In the genomic region with DNA sequence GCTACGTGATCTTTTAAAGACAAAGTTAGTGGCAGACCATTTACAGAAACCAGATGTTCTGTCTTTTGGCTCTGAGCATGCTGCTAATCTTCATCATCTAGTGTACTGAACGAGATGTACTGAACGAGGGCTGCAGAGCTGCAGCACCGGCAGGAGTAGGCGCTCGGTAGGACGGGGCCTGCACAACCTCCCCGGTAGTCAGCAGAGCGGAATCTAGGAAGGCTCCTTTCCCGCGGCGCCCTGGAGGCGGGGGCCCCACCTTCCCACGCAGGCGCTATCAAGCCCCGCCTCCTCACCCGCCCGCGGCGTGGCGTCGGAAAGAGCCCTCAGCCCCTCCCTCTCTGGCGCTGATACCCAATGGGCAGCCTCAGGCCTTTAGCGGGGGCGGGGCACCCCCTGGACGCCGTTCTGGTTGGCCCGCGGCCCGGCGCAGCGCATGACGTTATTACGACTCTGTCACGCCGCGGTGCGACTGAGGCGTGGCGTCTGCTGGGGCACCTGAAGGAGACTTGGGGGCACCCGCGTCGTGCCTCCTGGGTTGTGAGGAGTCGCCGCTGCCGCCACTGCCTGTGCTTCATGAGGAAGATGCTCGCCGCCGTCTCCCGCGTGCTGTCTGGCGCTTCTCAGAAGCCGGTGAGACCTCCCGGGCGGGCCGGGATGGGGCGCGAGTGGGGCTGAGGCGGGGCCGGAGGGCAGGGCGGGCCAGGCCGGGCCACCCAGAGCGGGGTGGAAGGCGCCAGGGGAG, we compare ENCODE assay signal across 8 cellular contexts. TPM values are rescaled to one million over a fixed set of nuclear protein-coding genes. Genes with fewer than 3 reads are reported as not detected.
A peak's percentile ranks its signal among the peaks of the same experiment; 100 is the strongest.
DNase-seq lines count a peak whose midpoint lies in the region; ATAC-seq and TF ChIP-seq lines count a peak whose summit lies in the region.

A gene (plus strand): TSS at position 466 of the 745 bp plus-strand sequence. CDS start 111 bp downstream, at position 577.

- no peaks in the 10 kb centered on the region for H3K9me3 ChIP-seq in PC-3 (ENCODE audit: low read length)

- H3K4me3 ChIP-seq in PC-3 (ENCODE audit: low read length) (peak within 1 kb of the TSS; percentile 80), epithelial cell of esophagus (ENCODE audit: low read length) (peak within 1 kb of the TSS; percentile 69)

- DNase-seq in DMS114 treated with DMSO at 0.1 percent for 48 hours (lab: John Stamatoyannopoulos, UW; ENCODE audit: unreplicated experiment), result peak; percentile 75
- DNase-seq in PC-3, result peak; percentile 95
- peak; percentile 87 for DNase-seq in activated T-cell treated with anti-CD3 and anti-CD28 coated beads for 48 hours (ENCODE audit: low read depth)
- DNase-seq in epithelial cell of esophagus (ENCODE audit: low read depth), result peak; percentile 92
- DNase-seq in mucosa of gallbladder (ENCODE audit: low spot score), result peak; percentile 94
- peak; percentile 74 to 86 for DNase-seq in stimulated activated CD8-positive, alpha-beta memory T cell treated with anti-CD3 and anti-CD28 coated beads, Interleukin-4, amount 100 ng/mL, for 4 hours (ENCODE audit: low read depth in 2 of 2, low spot score in 1 of 2)

- intact Hi-C loops in PC-3 (cut with micrococcal nuclease), result no loop called here

- peaks cover 18% of the 10 kb centered on the region; the same call in 1 of the 2 replicates for H4K20me1 ChIP-seq in PC-3 (ENCODE audit: low read length)

- TF ChIP-seq EP300 in Ishikawa (IDR thresholded peaks at IDR 0.05; ENCODE audit: borderline replicate concordance), result no peak

- H3F3A ChIP-seq in PC-3 (ENCODE audit: low read length, unreplicated experiment), result no peaks in the 10 kb centered on the region

- H3K79me2 ChIP-seq in PC-3 (ENCODE audit: low read length), result peaks cover 48% of the 10 kb centered on the region

- H3K9ac ChIP-seq in PC-3 (ENCODE audit: low read length), result peak within 1 kb of the TSS; percentile 92

- H3K36me3 ChIP-seq in PC-3 (ENCODE audit: low read depth, low read length), result peaks cover 5% of the 10 kb centered on the region; the same call in 1 of the 2 replicates

- BruUV-seq in PC-3 (replicated peaks; lab: Mats Ljungman, UMichigan), result no TSS peak

- peak within 1 kb of the TSS; percentile 98 for H3K4me2 ChIP-seq in PC-3 (ENCODE audit: low read length)

- peak; percentile 97 for ATAC-seq in GM21576 (IDR thresholded peaks at IDR 0.05; ENCODE audit: unreplicated experiment)
- ATAC-seq in PC-3, result peak; percentile 88

- H3K27me3 ChIP-seq in PC-3 (ENCODE audit: low read length), result no peaks in the 10 kb centered on the region

- peaks cover 12% of the 10 kb centered on the region; the same call in 1 of the 2 replicates for H3K4me1 ChIP-seq in PC-3 (ENCODE audit: insufficient read depth, low read length)

- CTCF ChIA-PET in PC-3 (lab: Charles Lee), result no interaction called here

- H3K9me2 ChIP-seq in PC-3 (replicated peaks; ENCODE audit: low read length), result no peaks in the 10 kb centered on the region

- 0 out of 2 replicates have a peak within 1 kb of the TSS, but pooled peaks have one; percentile 18 for H3K27ac ChIP-seq in PC-3 (ENCODE audit: low read length)

- TF ChIP-seq CTCF in PC-3 (conservative IDR thresholded peaks at IDR 0.05; ENCODE audit: low read depth, low read length), result no peak
- TF ChIP-seq CTCF in epithelial cell of esophagus (IDR thresholded peaks at IDR 0.05; ENCODE audit: insufficient read depth, low read depth, low read length, missing control alignments), result no peak

- no peak for TF ChIP-seq RAD21 in Ishikawa (IDR thresholded peaks at IDR 0.05; ENCODE audit: low read depth)

- peak within 1 kb of the TSS; percentile 91 for H2AFZ ChIP-seq in PC-3 (ENCODE audit: low read length)

- POLR2A ChIA-PET in PC-3 (lab: Charles Lee; ENCODE audit: unreplicated experiment), result no interaction called here

TF ChIP-seq in Ishikawa, 13 proteins besides CTCF, POLR2A, EP300 and RAD21:
- TF ChIP-seq, protein P1, sequence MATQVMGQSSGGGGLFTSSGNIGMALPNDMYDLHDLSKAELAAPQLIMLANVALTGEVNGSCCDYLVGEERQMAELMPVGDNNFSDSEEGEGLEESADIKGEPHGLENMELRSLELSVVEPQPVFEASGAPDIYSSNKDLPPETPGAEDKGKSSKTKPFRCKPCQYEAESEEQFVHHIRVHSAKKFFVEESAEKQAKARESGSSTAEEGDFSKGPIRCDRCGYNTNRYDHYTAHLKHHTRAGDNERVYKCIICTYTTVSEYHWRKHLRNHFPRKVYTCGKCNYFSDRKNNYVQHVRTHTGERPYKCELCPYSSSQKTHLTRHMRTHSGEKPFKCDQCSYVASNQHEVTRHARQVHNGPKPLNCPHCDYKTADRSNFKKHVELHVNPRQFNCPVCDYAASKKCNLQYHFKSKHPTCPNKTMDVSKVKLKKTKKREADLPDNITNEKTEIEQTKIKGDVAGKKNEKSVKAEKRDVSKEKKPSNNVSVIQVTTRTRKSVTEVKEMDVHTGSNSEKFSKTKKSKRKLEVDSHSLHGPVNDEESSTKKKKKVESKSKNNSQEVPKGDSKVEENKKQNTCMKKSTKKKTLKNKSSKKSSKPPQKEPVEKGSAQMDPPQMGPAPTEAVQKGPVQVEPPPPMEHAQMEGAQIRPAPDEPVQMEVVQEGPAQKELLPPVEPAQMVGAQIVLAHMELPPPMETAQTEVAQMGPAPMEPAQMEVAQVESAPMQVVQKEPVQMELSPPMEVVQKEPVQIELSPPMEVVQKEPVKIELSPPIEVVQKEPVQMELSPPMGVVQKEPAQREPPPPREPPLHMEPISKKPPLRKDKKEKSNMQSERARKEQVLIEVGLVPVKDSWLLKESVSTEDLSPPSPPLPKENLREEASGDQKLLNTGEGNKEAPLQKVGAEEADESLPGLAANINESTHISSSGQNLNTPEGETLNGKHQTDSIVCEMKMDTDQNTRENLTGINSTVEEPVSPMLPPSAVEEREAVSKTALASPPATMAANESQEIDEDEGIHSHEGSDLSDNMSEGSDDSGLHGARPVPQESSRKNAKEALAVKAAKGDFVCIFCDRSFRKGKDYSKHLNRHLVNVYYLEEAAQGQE (IDR thresholded peaks at IDR 0.05; ENCODE audit: low read depth), result no peak
- TF ChIP-seq EGR1 (IDR thresholded peaks at IDR 0.05) (peak; percentile 59; the same call in 1 of the 2 replicates), CREB1 (IDR thresholded peaks at IDR 0.05; ENCODE audit: low read depth) (peak; percentile 81), TCF12 (IDR thresholded peaks at IDR 0.05; ENCODE audit: low read depth) (no peak), CEBPB (IDR thresholded peaks at IDR 0.05) (no peak), TAF1 (IDR thresholded peaks at IDR 0.05; ENCODE audit: low read depth) (peak; percentile 57), YY1 (IDR thresholded peaks at IDR 0.05; ENCODE audit: low read depth) (no peak), FOXM1 (IDR thresholded peaks at IDR 0.05; ENCODE audit: borderline replicate concordance, low read depth) (no peak), NFIC (IDR thresholded peaks at IDR 0.05) (no peak), TEAD4 (IDR thresholded peaks at IDR 0.05) (no peak)
- TF ChIP-seq, protein P2, sequence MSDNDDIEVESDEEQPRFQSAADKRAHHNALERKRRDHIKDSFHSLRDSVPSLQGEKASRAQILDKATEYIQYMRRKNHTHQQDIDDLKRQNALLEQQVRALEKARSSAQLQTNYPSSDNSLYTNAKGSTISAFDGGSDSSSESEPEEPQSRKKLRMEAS (IDR thresholded peaks at IDR 0.05), result no peak; the same call in 1 of the 2 replicates
- TF ChIP-seq, protein P3, sequence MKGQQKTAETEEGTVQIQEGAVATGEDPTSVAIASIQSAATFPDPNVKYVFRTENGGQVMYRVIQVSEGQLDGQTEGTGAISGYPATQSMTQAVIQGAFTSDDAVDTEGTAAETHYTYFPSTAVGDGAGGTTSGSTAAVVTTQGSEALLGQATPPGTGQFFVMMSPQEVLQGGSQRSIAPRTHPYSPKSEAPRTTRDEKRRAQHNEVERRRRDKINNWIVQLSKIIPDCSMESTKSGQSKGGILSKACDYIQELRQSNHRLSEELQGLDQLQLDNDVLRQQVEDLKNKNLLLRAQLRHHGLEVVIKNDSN (IDR thresholded peaks at IDR 0.05), result no peak

RNA-seq across cellular contexts. Expression of the gene that starts here (rescaled TPM):
- total RNA-seq in PC-3 (2014; rRNA removed), result 408 and 454 TPM in 2 replicates
- 164 TPM for total RNA-seq in mucosa of gallbladder

Comparison
In these comparisons a context has a peak if more than half of its experiments do, and no peak if none do; other contexts are left out.
1. Peak in every context shown above with its lines: DNase-seq, ATAC-seq, H3K4me3 ChIP-seq and H3K27ac ChIP-seq.